Comparison of ENCODE assay signal across 21 cellular contexts in genomic region chr11:17410606-17411379, GRCh38. TPM values are rescaled to one million over a fixed set of nuclear protein-coding genes. Genes with fewer than 3 reads are reported as not detected.
DNase-seq lines count a peak whose midpoint lies in the region; ATAC-seq and TF ChIP-seq lines count a peak whose summit lies in the region.
"Had no signal": no experiment of that assay in that cellular context is flagged by ENCODE, and none has a peak within 500 bp of the region (broad histone marks: within the 10 kb centered on the region; RNA-seq: fewer than 3 reads in every experiment).

No MANE protein-coding gene starts in this region.

- H3K4me3 ChIP-seq in DND-41 (ENCODE audit: low read depth in 1 of 2, low read length in 2 of 2) (no peak overlapping the region), PC-3 (ENCODE audit: low read length) (no peak overlapping the region)

- DNase-seq in NCI-H1092 treated with DMSO at 0.1 percent for 48 hours (lab: John Stamatoyannopoulos, UW): peak; percentile 63
- no peak for DNase-seq in NCI-H1092 (lab: John Stamatoyannopoulos, UW)
- no peak for DNase-seq in DND-41
- peak; percentile 16 to 37 for DNase-seq in dermis microvascular lymphatic vessel endothelial cell (ENCODE audit: low read depth in 2 of 2)
- DNase-seq in posterior vena cava (ENCODE audit: low spot score): peak; percentile 55
- no peak for DNase-seq in PC-3
- DNase-seq in WTC11 (ENCODE audit: low spot score): no peak
- DNase-seq in AG08395 (ENCODE audit: low spot score): no peak
- DNase-seq: activated CD4-positive, alpha-beta memory T cell treated with anti-CD3 and anti-CD28 coated beads, Interleukin-2, amount 10 ng/mL, durations not matched to agents 7 days and 5 days; activated CD4-positive, CD25-positive, alpha-beta regulatory T cell; activated naive CD4-positive, alpha-beta T cell treated with anti-CD3 and anti-CD28 coated beads for 36 hours; activated T-cell treated with anti-CD3 and anti-CD28 coated beads, Interleukin-2, amount 50 U/mL, for 1 hour; endodermal cell; glutamatergic neuron; midbrain; NCI-H1436 treated with DMSO at 0.1 percent for 48 hours; NCI-H345; RPMI8226; SK-N-SH had no signal

- H3K9me3 Mint-ChIP-seq in WTC11: no peaks in the 10 kb centered on the region
- H3K9me3 Mint-ChIP-seq: activated CD4-positive, alpha-beta memory T cell treated with anti-CD3 and anti-CD28 coated beads, Interleukin-2, amount 10 ng/mL, durations not matched to agents 7 days and 5 days; activated naive CD4-positive, alpha-beta T cell treated with anti-CD3 and anti-CD28 coated beads for 36 hours; endodermal cell; T-helper 2 cell treated with Interferon-gamma antibody and Interleukin-4, amounts not matched to agents 5 μg/mL and 100 μg/mL, for 36 hours had no signal

- ATAC-seq in DND-41 (ENCODE audit: insufficient read depth, low read depth) (no peak), PC-3 (no peak), WTC11 (no peak)
- ATAC-seq: HCT116 had no signal

- H3K27me3 ChIP-seq in DND-41 (ENCODE audit: insufficient read depth, low read length, poor library complexity): no peaks in the 10 kb centered on the region
- peaks cover 12% of the 10 kb centered on the region; the same call in 1 of the 2 replicates for H3K27me3 ChIP-seq in PC-3 (ENCODE audit: low read length)

- H3K27ac Mint-ChIP-seq in WTC11: no peak overlapping the region
- H3K27ac Mint-ChIP-seq: activated CD4-positive, alpha-beta memory T cell treated with anti-CD3 and anti-CD28 coated beads, Interleukin-2, amount 10 ng/mL, durations not matched to agents 7 days and 5 days; activated naive CD4-positive, alpha-beta T cell treated with anti-CD3 and anti-CD28 coated beads for 36 hours; endodermal cell; T-helper 2 cell treated with Interferon-gamma antibody and Interleukin-4, amounts not matched to agents 5 μg/mL and 100 μg/mL, for 36 hours had no signal

- H3K36me3 Mint-ChIP-seq in WTC11: no peaks in the 10 kb centered on the region

- no peak overlapping the region for H3K4me2 ChIP-seq in DND-41 (ENCODE audit: insufficient read depth, low read length)
- no peak overlapping the region for H3K4me2 ChIP-seq in PC-3 (ENCODE audit: low read length)
- H3K4me2 ChIP-seq: SK-N-SH had no signal

- no peak for TF ChIP-seq CTCF in DND-41 (IDR thresholded peaks at IDR 0.05; ENCODE audit: borderline replicate concordance, extremely low read depth, low read length, poor library complexity, severe bottlenecking)
- no peak for TF ChIP-seq CTCF in PC-3 (conservative IDR thresholded peaks at IDR 0.05; ENCODE audit: low read depth, low read length)
- TF ChIP-seq CTCF in WTC11 (IDR thresholded peaks at IDR 0.05): no peak

- H3K27ac ChIP-seq in DND-41 (ENCODE audit: low read length) (peak overlapping the region; percentile 19; the same call in 1 of the 2 replicates), PC-3 (ENCODE audit: low read length) (no peak overlapping the region)

- intact Hi-C loops in posterior vena cava (cut with DNase I) (no loop called here), PC-3 (cut with micrococcal nuclease) (no loop called here)

- H3K4me1 ChIP-seq in DND-41 (ENCODE audit: insufficient read depth, low read length): peaks cover 49% of the 10 kb centered on the region
- no peaks in the 10 kb centered on the region; the same call in 1 of the 2 replicates for H3K4me1 ChIP-seq in PC-3 (ENCODE audit: insufficient read depth, low read length)

- H3K9me2 ChIP-seq in PC-3 (replicated peaks; ENCODE audit: low read length): no peaks in the 10 kb centered on the region
- H3K9me2 ChIP-seq: SK-N-SH had no signal

- H2AFZ ChIP-seq in DND-41 (ENCODE audit: low read depth, low read length) (no peak overlapping the region), PC-3 (ENCODE audit: low read length) (no peak overlapping the region)

- H4K20me1 ChIP-seq in DND-41 (ENCODE audit: insufficient read depth, low read length) (no peaks in the 10 kb centered on the region), PC-3 (ENCODE audit: low read length) (no peaks in the 10 kb centered on the region)

- H3K4me1 Mint-ChIP-seq in WTC11: peaks cover 6% of the 10 kb centered on the region

- no TSS peak for BruUV-seq in PC-3 (replicated peaks; lab: Mats Ljungman, UMichigan)

- H3K9me3 ChIP-seq in DND-41 (ENCODE audit: insufficient read depth, low read length, severe bottlenecking) (no peaks in the 10 kb centered on the region), PC-3 (ENCODE audit: low read length) (no peaks in the 10 kb centered on the region)
- H3K9me3 ChIP-seq: SK-N-SH had no signal

- POLR2A ChIA-PET in PC-3 (lab: Charles Lee; ENCODE audit: unreplicated experiment) (no interaction called here), WTC11 (lab: Charles Lee) (no interaction called here)

- CTCF ChIA-PET in PC-3 (lab: Charles Lee) (no interaction called here), WTC11 (lab: Charles Lee) (interaction anchor here (0.7 to 1.9 kb wide), 4 partner anchors 24 to 117 kb away, joined by 4 to 9 read pairs (median 4); no protein-coding TSS in a partner anchor)

- H3K27me3 Mint-ChIP-seq in WTC11 (ENCODE audit: low read depth): no peaks in the 10 kb centered on the region; the same call in 1 of the 2 replicates

- H3K4me3 Mint-ChIP-seq in WTC11: no peak overlapping the region
- H3K4me3 Mint-ChIP-seq: activated CD4-positive, alpha-beta memory T cell treated with anti-CD3 and anti-CD28 coated beads, Interleukin-2, amount 10 ng/mL, durations not matched to agents 7 days and 5 days; activated naive CD4-positive, alpha-beta T cell treated with anti-CD3 and anti-CD28 coated beads for 36 hours; endodermal cell; T-helper 2 cell treated with Interferon-gamma antibody and Interleukin-4, amounts not matched to agents 5 μg/mL and 100 μg/mL, for 36 hours had no signal

- H3F3A ChIP-seq in PC-3 (ENCODE audit: low read length, unreplicated experiment): no peaks in the 10 kb centered on the region

- no peaks in the 10 kb centered on the region for H3K36me3 ChIP-seq in DND-41 (ENCODE audit: insufficient read depth, low read length)
- H3K36me3 ChIP-seq in PC-3 (ENCODE audit: low read depth, low read length): no peaks in the 10 kb centered on the region

- H3K9ac ChIP-seq in DND-41 (ENCODE audit: low read depth, low read length): no peak overlapping the region
- H3K9ac ChIP-seq in PC-3 (ENCODE audit: low read length): no peak overlapping the region
- H3K9ac ChIP-seq: SK-N-SH had no signal

- H3K79me2 ChIP-seq in DND-41 (ENCODE audit: insufficient read depth, low read length) (no peaks in the 10 kb centered on the region), PC-3 (ENCODE audit: low read length) (no peaks in the 10 kb centered on the region)

TF ChIP-seq in WTC11, 78 proteins besides CTCF, POLR2A, EP300 and RAD21:
- TF ChIP-seq GTF2I (CRISPR knock-in tag; conservative IDR thresholded peaks at IDR 0.05): no peak
- TF ChIP-seq, protein P1, sequence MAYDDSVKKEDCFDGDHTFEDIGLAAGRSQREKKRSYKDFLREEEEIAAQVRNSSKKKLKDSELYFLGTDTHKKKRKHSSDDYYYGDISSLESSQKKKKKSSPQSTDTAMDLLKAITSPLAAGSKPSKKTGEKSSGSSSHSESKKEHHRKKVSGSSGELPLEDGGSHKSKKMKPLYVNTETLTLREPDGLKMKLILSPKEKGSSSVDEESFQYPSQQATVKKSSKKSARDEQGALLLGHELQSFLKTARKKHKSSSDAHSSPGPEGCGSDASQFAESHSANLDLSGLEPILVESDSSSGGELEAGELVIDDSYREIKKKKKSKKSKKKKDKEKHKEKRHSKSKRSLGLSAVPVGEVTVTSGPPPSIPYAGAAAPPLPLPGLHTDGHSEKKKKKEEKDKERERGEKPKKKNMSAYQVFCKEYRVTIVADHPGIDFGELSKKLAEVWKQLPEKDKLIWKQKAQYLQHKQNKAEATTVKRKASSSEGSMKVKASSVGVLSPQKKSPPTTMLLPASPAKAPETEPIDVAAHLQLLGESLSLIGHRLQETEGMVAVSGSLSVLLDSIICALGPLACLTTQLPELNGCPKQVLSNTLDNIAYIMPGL (CRISPR knock-in tag; IDR thresholded peaks at IDR 0.05): no peak
TF ChIP-seq in WTC11: peak in this region for 0.

RNA-seq across cellular contexts. Expression of gene KCNJ11, which starts 22.3 kb away (rescaled TPM):
- total RNA-seq in dermis microvascular lymphatic vessel endothelial cell (0.64 and 2.1 TPM in 2 replicates), posterior vena cava (1 to 10 TPM in 1 of 2 donors, under 1 TPM in 1; 0.56 to 1.3 TPM), PC-3 (2014; rRNA removed) (0.98 and 1.8 TPM in 2 replicates), WTC11 (2021) (8.2 to 10.0 TPM (median 8.7 TPM) in 3 replicates)

RNA-seq across cellular contexts. Expression of gene NCR3LG1, which starts 59.2 kb away (rescaled TPM):
- total RNA-seq in dermis microvascular lymphatic vessel endothelial cell: 0.38 and 0.51 TPM in 2 replicates
- total RNA-seq in posterior vena cava: 1 to 10 TPM; 2.5 to 2.9 TPM
- 1.3 and 1.6 TPM in 2 replicates for total RNA-seq in PC-3 (2014; rRNA removed)
- total RNA-seq in WTC11 (2021): 2.0 to 2.7 TPM (median 2.5 TPM) in 3 replicates

Comparison
In these comparisons a context has a peak if more than half of its experiments do, and no peak if none do; other contexts are left out.
1. DNase-seq: peak in NCI-H1092 treated with DMSO at 0.1 percent for 48 hours (single experiment), dermis microvascular lymphatic vessel endothelial cell (2 of 2) and posterior vena cava (single experiment); none in NCI-H1092 (single experiment), DND-41 (single experiment), PC-3 (single experiment), WTC11 (single experiment) and AG08395 (single experiment).